1 cellular context compared by ENCODE assay signal in genomic region chr2:128090909-128091690, GRCh38.
TF ChIP-seq lines count a peak whose summit lies in the region.

Gene UGGT1, plus strand, starts transcription at chr2:128091200. Its CDS starts 158 bp downstream, at chr2:128091358.

TF ChIP-seq in K562, 482 proteins besides CTCF, POLR2A, EP300 and RAD21 (continued from another document and continues in another):
- peak; percentile 90 for TF ChIP-seq NR2C2 (CRISPR knock-in tag; IDR thresholded peaks at IDR 0.05)
- peak; percentile 96 for TF ChIP-seq NR2C2 (tag; IDR thresholded peaks at IDR 0.05)
- TF ChIP-seq TFAM (CRISPR knock-in tag; conservative IDR thresholded peaks at IDR 0.05), result no peak
- TF ChIP-seq MEF2D (tag; conservative IDR thresholded peaks at IDR 0.05; ENCODE audit: low read depth), result no peak
- no peak for TF ChIP-seq HMG20B (CRISPR knock-in tag; IDR thresholded peaks at IDR 0.05)
- TF ChIP-seq ZNF146 (CRISPR knock-in tag; IDR thresholded peaks at IDR 0.05; ENCODE audit: unreplicated experiment), result no peak
- TF ChIP-seq KAT7 (CRISPR knock-in tag; IDR thresholded peaks at IDR 0.05; ENCODE audit: borderline replicate concordance), result peak; percentile 68; the same call in 1 of the 2 replicates
- no peak for TF ChIP-seq ZNF586 (CRISPR knock-in tag; conservative IDR thresholded peaks at IDR 0.05)
- 0 out of 2 replicates have a peak, but pooled peaks have one; percentile 5 for TF ChIP-seq MYNN (IDR thresholded peaks at IDR 0.05)
- TF ChIP-seq MYNN (CRISPR knock-in tag; IDR thresholded peaks at IDR 0.05), result no peak
- peak; percentile 78 for TF ChIP-seq TAF7 (tag; IDR thresholded peaks at IDR 0.05)
- TF ChIP-seq ZNF121 (CRISPR knock-in tag; conservative IDR thresholded peaks at IDR 0.05), result 0 out of 2 replicates have a peak, but pooled peaks have one; percentile 7
- TF ChIP-seq MECOM (CRISPR knock-in tag; IDR thresholded peaks at IDR 0.05), result no peak
- TF ChIP-seq ELF2 (CRISPR knock-in tag; IDR thresholded peaks at IDR 0.05), result peak; percentile 97
- no peak for TF ChIP-seq ZNF133 (CRISPR knock-in tag; IDR thresholded peaks at IDR 0.05)
- no peak for TF ChIP-seq NCOA4 (IDR thresholded peaks at IDR 0.05; ENCODE audit: partially characterized antibody)
- peak; percentile 97 for TF ChIP-seq GABPA (tag; conservative IDR thresholded peaks at IDR 0.05; ENCODE audit: low read depth)
- peak; percentile 51; the same call in 1 of the 2 replicates for TF ChIP-seq ATF6 (CRISPR knock-in tag; IDR thresholded peaks at IDR 0.05)
- no peak for TF ChIP-seq SMC3 (conservative IDR thresholded peaks at IDR 0.05; ENCODE audit: insufficient read depth, low read depth, low read length)
- peak; percentile 88 for TF ChIP-seq CBX1 (IDR thresholded peaks at IDR 0.05; ENCODE audit: low read depth)
- 0 out of 2 replicates have a peak, but pooled peaks have one; percentile 18 for TF ChIP-seq HLTF (IDR thresholded peaks at IDR 0.05)
- TF ChIP-seq KDM1A (IDR thresholded peaks at IDR 0.05), result no peak
- no peak for TF ChIP-seq ZNF583 (CRISPR knock-in tag; IDR thresholded peaks at IDR 0.05)
- peak; percentile 86; the same call in 1 of the 2 replicates for TF ChIP-seq ELF4 (CRISPR knock-in tag; IDR thresholded peaks at IDR 0.05)
- TF ChIP-seq CLOCK (CRISPR knock-in tag; IDR thresholded peaks at IDR 0.05; ENCODE audit: borderline replicate concordance), result no peak
- TF ChIP-seq ZNF274 (IDR thresholded peaks at IDR 0.05; ENCODE audit: borderline replicate concordance, low read depth, low read length), result no peak
- no peak for TF ChIP-seq HDAC3 (IDR thresholded peaks at IDR 0.05; ENCODE audit: borderline replicate concordance, partially characterized antibody)
- TF ChIP-seq THAP7 (CRISPR knock-in tag; IDR thresholded peaks at IDR 0.05), result no peak
- TF ChIP-seq NR1H2 (CRISPR knock-in tag; IDR thresholded peaks at IDR 0.05), result no peak
- TF ChIP-seq MCM7 (IDR thresholded peaks at IDR 0.05), result no peak
- peak; percentile 51; the same call in 1 of the 2 replicates for TF ChIP-seq AFF4 (CRISPR knock-in tag; IDR thresholded peaks at IDR 0.05)
- no peak for TF ChIP-seq ZNF79 (CRISPR knock-in tag; IDR thresholded peaks at IDR 0.05; ENCODE audit: low read depth)
- peak; percentile 80 for TF ChIP-seq TAF9B (IDR thresholded peaks at IDR 0.05; ENCODE audit: partially characterized antibody)
- no peak for TF ChIP-seq NFYB (IDR thresholded peaks at IDR 0.05; ENCODE audit: extremely low read depth, insufficient read length)
- TF ChIP-seq TAF1 (IDR thresholded peaks at IDR 0.05; ENCODE audit: control insufficient read depth, extremely low read depth, insufficient read depth, low read length, severe bottlenecking), result peak; percentile 97
- no peak for TF ChIP-seq NCOA1 (IDR thresholded peaks at IDR 0.05; ENCODE audit: low read depth)
- no peak for TF ChIP-seq ZNF76 (CRISPR knock-in tag; IDR thresholded peaks at IDR 0.05; ENCODE audit: borderline replicate concordance)
- TF ChIP-seq ZKSCAN3 (CRISPR knock-in tag; IDR thresholded peaks at IDR 0.05), result no peak
- TF ChIP-seq RB1 (IDR thresholded peaks at IDR 0.05; ENCODE audit: low read depth), result peak; percentile 65; the same call in 1 of the 2 replicates
- TF ChIP-seq RFX7 (CRISPR knock-in tag; IDR thresholded peaks at IDR 0.05), result no peak
- TF ChIP-seq ZNF143 (CRISPR knock-in tag; IDR thresholded peaks at IDR 0.05), result no peak
- TF ChIP-seq KLF13 (tag; IDR thresholded peaks at IDR 0.05; ENCODE audit: borderline replicate concordance, low read depth), result no peak
- no peak for TF ChIP-seq HIVEP1 (CRISPR knock-in tag; IDR thresholded peaks at IDR 0.05)
- TF ChIP-seq ZC3H11A (IDR thresholded peaks at IDR 0.05; ENCODE audit: low read depth, low read length), result no peak
- no peak for TF ChIP-seq CUX1 (CRISPR knock-in tag; IDR thresholded peaks at IDR 0.05)
- TF ChIP-seq ZFX (CRISPR knock-in tag; IDR thresholded peaks at IDR 0.05), result peak; percentile 83
- TF ChIP-seq ZNF518B (CRISPR knock-in tag; IDR thresholded peaks at IDR 0.05), result no peak
- no peak for TF ChIP-seq STAT5A (IDR thresholded peaks at IDR 0.05; ENCODE audit: borderline replicate concordance, low read length)
- no peak for TF ChIP-seq MXD1 (CRISPR knock-in tag; IDR thresholded peaks at IDR 0.05; ENCODE audit: borderline replicate concordance, poor library complexity, severe bottlenecking)
- TF ChIP-seq MXI1 (IDR thresholded peaks at IDR 0.05; ENCODE audit: low read depth, low read length), result peak; percentile 76; the same call in 1 of the 2 replicates
- TF ChIP-seq PCBP2 (IDR thresholded peaks at IDR 0.05; ENCODE audit: low read depth, low read length, poor library complexity, severe bottlenecking), result no peak
- TF ChIP-seq POLR2B (IDR thresholded peaks at IDR 0.05; ENCODE audit: low read depth, partially characterized antibody), result peak; percentile 91
